ENCODE assay signal across 8 cellular contexts in the genomic region with DNA sequence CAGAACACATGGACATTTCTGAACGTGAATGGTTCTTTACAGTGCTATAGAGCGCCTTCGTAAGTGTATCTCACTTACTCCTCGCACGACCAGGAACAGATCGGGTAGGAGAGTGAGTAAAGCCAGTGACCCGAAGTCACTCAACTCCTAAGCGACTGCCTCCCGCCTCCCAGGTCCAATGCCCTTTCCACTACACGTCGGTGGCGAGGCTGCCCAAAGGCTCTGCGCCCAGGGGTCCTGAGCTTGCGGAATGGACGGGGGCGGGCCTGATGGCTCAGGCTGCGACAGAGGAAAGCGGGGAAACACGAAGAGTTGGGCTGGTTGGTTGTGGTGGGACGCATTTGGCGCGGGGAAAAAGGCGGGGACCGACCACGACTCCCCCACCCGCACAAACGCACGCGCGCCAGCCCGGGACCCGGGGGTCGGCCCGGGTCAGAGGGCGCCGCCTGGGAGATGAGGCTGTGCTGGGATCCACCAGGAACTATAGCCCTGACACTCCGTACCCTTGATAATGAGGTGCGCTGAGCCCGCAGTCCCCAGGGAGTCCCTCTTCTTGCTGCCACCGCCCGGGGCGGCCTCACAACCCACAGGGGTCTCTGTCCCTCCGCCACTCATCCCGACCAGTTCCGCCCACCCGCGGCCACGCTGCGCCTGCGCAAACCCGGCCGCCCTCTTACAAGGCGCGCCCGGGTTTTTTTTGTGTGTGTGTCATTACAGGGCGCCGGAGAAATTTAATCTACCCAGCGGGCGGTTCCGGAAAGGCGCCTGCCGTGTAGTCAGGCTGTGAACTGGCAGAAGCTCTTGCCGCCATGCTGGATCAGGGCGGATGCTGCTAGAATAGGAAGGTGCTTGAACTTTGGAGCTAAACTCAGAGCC. TPM values are rescaled to one million over a fixed set of nuclear protein-coding genes. Genes with fewer than 3 reads are reported as not detected.
DNase-seq lines count a peak whose midpoint lies in the region; TF ChIP-seq lines count a peak whose summit lies in the region.

A gene with protein sequence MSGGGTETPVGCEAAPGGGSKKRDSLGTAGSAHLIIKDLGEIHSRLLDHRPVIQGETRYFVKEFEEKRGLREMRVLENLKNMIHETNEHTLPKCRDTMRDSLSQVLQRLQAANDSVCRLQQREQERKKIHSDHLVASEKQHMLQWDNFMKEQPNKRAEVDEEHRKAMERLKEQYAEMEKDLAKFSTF (minus strand): TSS at position 628 of the 876 bp plus-strand sequence. CDS start 13 bp downstream, at position 615.

- DNase-seq in CMK (ENCODE audit: low read depth) (peak; percentile 95), GM20000 (ENCODE audit: low spot score) (peak; percentile 90), HT-29 (ENCODE audit: low spot score) (peak; percentile 97), NOMO-1 (lab: John Stamatoyannopoulos, UW; ENCODE audit: unreplicated experiment in 2 of 2) (peak; percentile 96), medulla oblongata (ENCODE audit: extremely low spot score) (peak; percentile 98)
- DNase-seq in effector memory CD4-positive, alpha-beta T cell: peak; percentile 89 to 94 (median 93)
- DNase-seq in stimulated activated CD8-positive, alpha-beta memory T cell treated with anti-CD3 and anti-CD28 coated beads, Interleukin-12 subunit alpha, Interleukin-12 subunit beta, amount 100 ng/mL, for 1 hour (ENCODE audit: low read depth): peak; percentile 96

- no peaks in the 10 kb centered on the region for H3K4me1 ChIP-seq in effector memory CD4-positive, alpha-beta T cell (ENCODE audit: control insufficient read depth, insufficient read depth, low read length, poor library complexity, severe bottlenecking)

- H3K36me3 ChIP-seq in effector memory CD4-positive, alpha-beta T cell (ENCODE audit: control insufficient read depth, insufficient read depth, low read length): peaks cover 9% of the 10 kb centered on the region

- H3K9me3 ChIP-seq in effector memory CD4-positive, alpha-beta T cell (ENCODE audit: control insufficient read depth, low read length): no peaks in the 10 kb centered on the region

- peak within 1 kb of the TSS; percentile 91 for H3K27ac ChIP-seq in effector memory CD4-positive, alpha-beta T cell (ENCODE audit: insufficient read depth, low read length, poor library complexity, severe bottlenecking)

- H3K4me3 ChIP-seq in effector memory CD4-positive, alpha-beta T cell (ENCODE audit: insufficient read depth, low read depth, low read length, poor library complexity, severe bottlenecking): peak within 1 kb of the TSS; percentile 89

- TF ChIP-seq CTCF in GM20000 (IDR thresholded peaks at IDR 0.05; ENCODE audit: extremely low read depth, missing control alignments): no peak

- no peaks in the 10 kb centered on the region for H3K27me3 ChIP-seq in effector memory CD4-positive, alpha-beta T cell (replicated peaks; ENCODE audit: control insufficient read depth, insufficient read depth, low read length, poor library complexity, severe bottlenecking)

- CTCF ChIA-PET in activated CD8-positive, alpha-beta memory T cell treated with anti-CD3 and anti-CD28 coated beads for 36 hours (lab: Charles Lee): interaction anchor here (1.2 kb wide), 1 partner anchor 154 kb away, joined by 3 read pairs; no protein-coding TSS in a partner anchor

- POLR2A ChIA-PET in activated CD8-positive, alpha-beta memory T cell treated with anti-CD3 and anti-CD28 coated beads for 36 hours (lab: Charles Lee): interaction anchor here (0.6 to 2.4 kb wide), 5 partner anchors 38 to 675 kb away, joined by 3 to 18 read pairs (median 3); partner anchors contain the start of genes CAGE1, EEF1E1 and RIOK1

RNA-seq across cellular contexts. Expression of the gene that starts here (rescaled TPM):
- 3.5 and 8.4 TPM in 2 replicates for total RNA-seq in HT-29 (2014; rRNA removed; shearing (Covaris generic))
- total RNA-seq in activated CD8-positive, alpha-beta memory T cell treated with anti-CD3 and anti-CD28 coated beads for 36 hours: 10 to 100 TPM; 21.4 to 22.6 TPM

Comparison
In these comparisons a context has a peak if more than half of its experiments do, and no peak if none do; other contexts are left out.
1. Peak in every context shown above with its lines: DNase-seq, H3K4me3 ChIP-seq and H3K27ac ChIP-seq.